ENCODE assay signal across 28 cellular contexts in genomic region chr6:126907312-126907711, GRCh38.
"Had no signal": no experiment of that assay in that cellular context is flagged by ENCODE, and none has a peak within 500 bp of the region (broad histone marks: within the 10 kb centered on the region; RNA-seq: fewer than 3 reads in every experiment).

No MANE protein-coding gene starts in this region.

- H2AFZ ChIP-seq: neural progenitor cell, parathyroid adenoma had no signal

- H3K4me1 ChIP-seq: left ventricle myocardium inferior, neural progenitor cell, spleen, uterus had no signal

- H3K4me3 ChIP-seq: left ventricle myocardium inferior, lung, neural progenitor cell, sigmoid colon, spleen, tibial nerve, uterus had no signal

- H3K79me2 ChIP-seq: parathyroid adenoma had no signal

- H3K9ac ChIP-seq: neural progenitor cell, parathyroid adenoma had no signal

- ATAC-seq: natural killer cell; right cardiac atrium; stimulated activated memory B cell treated with anti-CD40 and anti-IgM and Interleukin-4, amounts not matched to agents 10 μg/mL and 1 μg/mL and 100 μg/mL, for 72 hours; stimulated activated naive CD8-positive, alpha-beta T cell treated with anti-CD3 and anti-CD28 coated beads, Interleukin-15, amount 100 ng/mL, for 72 hours had no signal

- DNase-seq: hypothalamus; immature natural killer cell; kidney; left ventricle myocardium inferior; mesendoderm; naive B cell; natural killer cell; nephron progenitor cell; occipital lobe; retina; right cardiac atrium; sigmoid colon; small intestine; spleen; stimulated activated CD4-positive, alpha-beta T cell treated with anti-CD3 and anti-CD28 coated beads, Interleukin-1b, Interleukin-23, amount 100 ng/mL, for 48 hours; stimulated activated CD4-positive, alpha-beta T cell treated with anti-CD3 and anti-CD28 coated beads, Interleukin-2, amount 100 ng/mL, for 48 hours; stimulated activated CD4-positive, alpha-beta T cell treated with anti-CD3 and anti-CD28 coated beads, Interleukin-4, amount 100 ng/mL, for 4 hours; stimulated activated CD8-positive, alpha-beta memory T cell treated with anti-CD3 and anti-CD28 coated beads, Interleukin-4, amount 100 ng/mL, for 48 hours; stimulated activated naive CD4-positive, alpha-beta T cell treated with Interleukin-2 at 50 U/mL for 16 hours; stimulated activated naive CD8-positive, alpha-beta T cell treated with anti-CD3 and anti-CD28 coated beads, Interleukin-15, amount 100 ng/mL, for 72 hours; uterus had no signal

- FAIRE-seq: islet of Langerhans, kidney, small intestine had no signal

- H3K9me3 ChIP-seq: left ventricle myocardium inferior, neutrophil, sigmoid colon, spleen, tibial nerve, uterus had no signal

- H3K27ac ChIP-seq: left ventricle myocardium inferior, neural progenitor cell, neutrophil, parathyroid adenoma, sigmoid colon, spleen, tibial nerve had no signal

- H3K4me2 ChIP-seq: neural progenitor cell had no signal

- H3K27me3 ChIP-seq: neural progenitor cell, neutrophil, sigmoid colon, spleen, tibial nerve, uterus had no signal

- H3K36me3 ChIP-seq: left ventricle myocardium inferior, neural progenitor cell, neutrophil, sigmoid colon, spleen, tibial nerve, uterus had no signal
